ENCODE assay signal across 19 cellular contexts in genomic region chr4:37757705-37758104, GRCh38.
DNase-seq lines count a peak whose midpoint lies in the region; TF ChIP-seq lines count a peak whose summit lies in the region.
"Had no signal": no experiment of that assay in that cellular context is flagged by ENCODE, and none has a peak within 500 bp of the region (broad histone marks: within the 10 kb centered on the region; RNA-seq: fewer than 3 reads in every experiment).

No MANE protein-coding gene starts in this region.

- TF ChIP-seq CTCF in esophagus squamous epithelium (IDR thresholded peaks at IDR 0.05) (no peak), colonic mucosa (IDR thresholded peaks at IDR 0.05) (no peak)

- H3K27ac ChIP-seq in esophagus squamous epithelium: peak overlapping the region in 3 of 4 donors; percentile 0 to 62 (median 31)
- peak overlapping the region in 15 of 21 experiments; percentile 3 to 76 (median 55) for H3K27ac ChIP-seq in skin epidermis
- H3K27ac ChIP-seq in colonic mucosa: no peak overlapping the region
- H3K27ac ChIP-seq: 22Rv1, C4-2B, cardiac muscle cell had no signal

- DNase-seq in NOMO-1 treated with DMSO at 0.1 percent for 48 hours (lab: John Stamatoyannopoulos, UW; ENCODE audit: unreplicated experiment): peak; percentile 46
- DNase-seq in NOMO-1 treated with dmso at 0.1 percent for 144 hours (lab: John Stamatoyannopoulos, UW; ENCODE audit: unreplicated experiment): no peak
- peak; percentile 61 for DNase-seq in MV-4-11 (lab: John Stamatoyannopoulos, UW)
- DNase-seq in esophagus squamous epithelium (lab: John Stamatoyannopoulos, UW): no peak
- no peak for DNase-seq in colonic mucosa
- DNase-seq in GM19238 (ENCODE audit: insufficient read length, low spot score): no peak
- DNase-seq in mucosa of gallbladder (ENCODE audit: low spot score): no peak
- DNase-seq: activated CD4-positive, alpha-beta T cell treated with anti-CD3 and anti-CD28 coated beads for 1 hour; activated naive CD8-positive, alpha-beta T cell treated with anti-CD3 and anti-CD28 coated beads, Interleukin-2, amount 10 ng/mL, durations not matched to agents 7 days and 5 days; effector memory CD4-positive, alpha-beta T cell; H9; NCI-H526 treated with DMSO at 0.1 percent for 48 hours; stimulated activated CD4-positive, alpha-beta T cell treated with anti-CD3 and anti-CD28 coated beads, Interleukin-2, amount 100 ng/mL, for 48 hours; stimulated activated CD8-positive, alpha-beta memory T cell treated with anti-CD3 and anti-CD28 coated beads, Interleukin-4, amount 100 ng/mL, for 48 hours had no signal

- no peak overlapping the region for H3K9ac ChIP-seq in colonic mucosa (ENCODE audit: low read depth in 2 of 2, low read length in 2 of 2)

- H3K9me3 ChIP-seq in esophagus squamous epithelium (no peaks in the 10 kb centered on the region), colonic mucosa (no peaks in the 10 kb centered on the region)
- H3K9me3 ChIP-seq: tibial nerve had no signal

- H3K27me3 ChIP-seq in esophagus squamous epithelium (no peaks in the 10 kb centered on the region), colonic mucosa (no peaks in the 10 kb centered on the region)
- H3K27me3 ChIP-seq: cardiac muscle cell, tibial nerve had no signal

- no peaks in the 10 kb centered on the region for H3K36me3 ChIP-seq in esophagus squamous epithelium
- no peaks in the 10 kb centered on the region for H3K36me3 ChIP-seq in colonic mucosa
- H3K36me3 ChIP-seq: cardiac muscle cell, tibial nerve had no signal

- H3K4me1 ChIP-seq in esophagus squamous epithelium (peaks cover 0 to 28% (median 0%) of the 10 kb centered on the region in 3 donors), colonic mucosa (no peaks in the 10 kb centered on the region)

- intact Hi-C loops in esophagus squamous epithelium (cut with DNase I): no loop called here
- intact Hi-C loops in colonic mucosa (cut with DNase I): no loop called here

- no peak overlapping the region for H3K4me3 ChIP-seq in esophagus squamous epithelium
- H3K4me3 ChIP-seq in skin epidermis: no peak overlapping the region
- no peak overlapping the region for H3K4me3 ChIP-seq in colonic mucosa
- H3K4me3 ChIP-seq: cardiac muscle cell, tibial nerve had no signal

- TF ChIP-seq POLR2A in esophagus squamous epithelium (IDR thresholded peaks at IDR 0.05): no peak

- 24 to 36% methylated on average over 4 of the region's 4 CpGs for WGBS in esophagus squamous epithelium, 2 donors

Comparison
In these comparisons a context has a peak if more than half of its experiments do, and no peak if none do; other contexts are left out.
1. DNase-seq: peak in NOMO-1 treated with DMSO at 0.1 percent for 48 hours (single experiment) and MV-4-11 (single experiment); none in NOMO-1 treated with dmso at 0.1 percent for 144 hours (single experiment), esophagus squamous epithelium (single experiment), colonic mucosa (single experiment), GM19238 (single experiment) and mucosa of gallbladder (single experiment).